ENCODE assay signal across 21 cellular contexts in the genomic region with DNA sequence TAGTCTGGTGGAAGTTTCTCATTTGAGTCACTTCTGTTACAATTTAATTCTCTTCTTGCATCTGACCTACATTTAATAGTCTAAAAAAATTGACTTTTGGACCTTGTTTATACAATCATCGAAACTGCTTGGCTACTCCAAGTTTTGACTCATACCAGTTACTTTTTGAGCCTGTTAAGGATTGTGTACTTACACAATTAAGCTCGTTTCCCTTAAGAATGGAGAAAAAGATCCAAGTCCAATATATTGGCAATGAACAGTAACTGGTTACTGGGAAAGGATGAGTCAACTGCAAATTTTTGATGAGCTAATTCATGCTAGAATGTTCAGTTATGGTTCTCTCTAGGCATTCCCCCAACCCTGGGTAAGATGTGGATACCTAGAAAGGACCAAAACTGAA. TPM values are rescaled to one million over a fixed set of nuclear protein-coding genes. Genes with fewer than 3 reads are reported as not detected.
"Had no signal": no experiment of that assay in that cellular context is flagged by ENCODE, and none has a peak within 500 bp of the region (broad histone marks: within the 10 kb centered on the region; RNA-seq: fewer than 3 reads in every experiment).

No MANE protein-coding gene starts in this region.

- H3K27ac ChIP-seq: brain microvascular endothelial cell, gastrocnemius medialis, psoas muscle, thoracic aorta, WERI-Rb-1 had no signal

- H3K4me3 ChIP-seq: gastrocnemius medialis, lung, mucosa of descending colon, psoas muscle, thoracic aorta had no signal

- H3K27me3 ChIP-seq: brain microvascular endothelial cell had no signal

- H3K27me3 Mint-ChIP-seq: activated CD4-positive, alpha-beta T cell treated with anti-CD3 and anti-CD28 coated beads for 36 hours; activated naive CD8-positive, alpha-beta T cell treated with anti-CD3 and anti-CD28 coated beads, Interleukin-2, amount 50 U/mL, for 24 hours; stimulated activated naive CD8-positive, alpha-beta T cell treated with anti-CD3 and anti-CD28 coated beads, Interleukin-15, amount 100 ng/mL, for 72 hours had no signal

- H3K4me1 ChIP-seq: gastrocnemius medialis, psoas muscle had no signal

- H3K36me3 Mint-ChIP-seq: naive thymus-derived CD8-positive, alpha-beta T cell had no signal

- H3K27ac Mint-ChIP-seq: activated CD4-positive, alpha-beta T cell treated with anti-CD3 and anti-CD28 coated beads for 36 hours; activated naive CD8-positive, alpha-beta T cell treated with anti-CD3 and anti-CD28 coated beads, Interleukin-2, amount 50 U/mL, for 24 hours; naive thymus-derived CD8-positive, alpha-beta T cell; stimulated activated naive CD8-positive, alpha-beta T cell treated with anti-CD3 and anti-CD28 coated beads, Interleukin-15, amount 100 ng/mL, for 72 hours had no signal

- DNase-seq: activated CD4-positive, alpha-beta T cell treated with anti-CD3 and anti-CD28 coated beads for 36 hours; activated naive CD4-positive, alpha-beta T cell treated with Interleukin-2 at 50 U/mL for 16 hours; activated naive CD8-positive, alpha-beta T cell treated with anti-CD3 and anti-CD28 coated beads, Interleukin-2, amount 50 U/mL, for 24 hours; brain microvascular endothelial cell; cerebellar nuclear complex; dermis blood vessel endothelial cell; erythroblast; gastrocnemius medialis; kidney glomerular epithelial cell; mucosa of descending colon; naive thymus-derived CD8-positive, alpha-beta T cell; nucleus accumbens; psoas muscle; stimulated activated CD4-positive, alpha-beta T cell treated with anti-CD3 and anti-CD28 coated beads, Interleukin-15, amount 100 ng/mL, for 24 hours; stimulated activated CD4-positive, alpha-beta T cell treated with anti-CD3 and anti-CD28 coated beads, Interleukin-4, amount 100 ng/mL, for 4 hours; stimulated activated naive CD8-positive, alpha-beta T cell treated with anti-CD3 and anti-CD28 coated beads, Interleukin-15, amount 100 ng/mL, for 72 hours; T1000; WERI-Rb-1 had no signal

- H3K4me3 Mint-ChIP-seq: activated CD4-positive, alpha-beta T cell treated with anti-CD3 and anti-CD28 coated beads for 36 hours; activated naive CD8-positive, alpha-beta T cell treated with anti-CD3 and anti-CD28 coated beads, Interleukin-2, amount 50 U/mL, for 24 hours; naive thymus-derived CD8-positive, alpha-beta T cell; stimulated activated naive CD8-positive, alpha-beta T cell treated with anti-CD3 and anti-CD28 coated beads, Interleukin-15, amount 100 ng/mL, for 72 hours had no signal

- ATAC-seq: activated CD4-positive, alpha-beta T cell treated with anti-CD3 and anti-CD28 coated beads for 36 hours; activated naive CD8-positive, alpha-beta T cell treated with anti-CD3 and anti-CD28 coated beads, Interleukin-2, amount 50 U/mL, for 24 hours; gastrocnemius medialis; mucosa of descending colon; naive thymus-derived CD8-positive, alpha-beta T cell; psoas muscle; stimulated activated naive CD8-positive, alpha-beta T cell treated with anti-CD3 and anti-CD28 coated beads, Interleukin-15, amount 100 ng/mL, for 72 hours had no signal

- H3K4me1 Mint-ChIP-seq: activated CD4-positive, alpha-beta T cell treated with anti-CD3 and anti-CD28 coated beads for 36 hours; activated naive CD8-positive, alpha-beta T cell treated with anti-CD3 and anti-CD28 coated beads, Interleukin-2, amount 50 U/mL, for 24 hours; naive thymus-derived CD8-positive, alpha-beta T cell; stimulated activated naive CD8-positive, alpha-beta T cell treated with anti-CD3 and anti-CD28 coated beads, Interleukin-15, amount 100 ng/mL, for 72 hours had no signal

- H3K9me3 ChIP-seq: gastrocnemius medialis, mucosa of descending colon, psoas muscle, thoracic aorta had no signal

- H3K9me3 Mint-ChIP-seq: activated naive CD8-positive, alpha-beta T cell treated with anti-CD3 and anti-CD28 coated beads, Interleukin-2, amount 50 U/mL, for 24 hours; stimulated activated naive CD8-positive, alpha-beta T cell treated with anti-CD3 and anti-CD28 coated beads, Interleukin-15, amount 100 ng/mL, for 72 hours had no signal

- H3K36me3 ChIP-seq: brain microvascular endothelial cell, gastrocnemius medialis, thoracic aorta, WERI-Rb-1 had no signal

RNA-seq across cellular contexts. Expression of a gene that starts 58.2 kb away (rescaled TPM):
- total RNA-seq: activated CD4-positive, alpha-beta T cell treated with anti-CD3 and anti-CD28 coated beads for 36 hours; dermis blood vessel endothelial cell; gastrocnemius medialis; naive thymus-derived CD8-positive, alpha-beta T cell; psoas muscle; thoracic aorta; ureter had no signal
- polyA plus RNA-seq: naive thymus-derived CD8-positive, alpha-beta T cell had no signal
